Comparison of ENCODE assay signal across 13 cellular contexts in genomic region chr6:3776881-3777507, GRCh38. TPM values are rescaled to one million over a fixed set of nuclear protein-coding genes. Genes with fewer than 3 reads are reported as not detected.
A peak's percentile ranks its signal among the peaks of the same experiment; 100 is the strongest.
DNase-seq lines count a peak whose midpoint lies in the region; ATAC-seq, FAIRE-seq and TF ChIP-seq lines count a peak whose summit lies in the region.
"Had no signal": no experiment of that assay in that cellular context is flagged by ENCODE, and none has a peak within 500 bp of the region (broad histone marks: within the 10 kb centered on the region; RNA-seq: fewer than 3 reads in every experiment).

No MANE protein-coding gene starts in this region.

- H3K27me3 Mint-ChIP-seq in activated CD4-positive, alpha-beta T cell treated with anti-CD3 and anti-CD28 coated beads for 36 hours = peaks cover 8% of the 10 kb centered on the region

- no peak for TF ChIP-seq CTCF in RWPE1 (conservative IDR thresholded peaks at IDR 0.05; ENCODE audit: low read depth)

- H3K27ac Mint-ChIP-seq in activated CD4-positive, alpha-beta T cell treated with anti-CD3 and anti-CD28 coated beads for 36 hours = peak overlapping the region; percentile 20
- H3K27ac Mint-ChIP-seq: activated naive CD8-positive, alpha-beta T cell treated with anti-CD3 and anti-CD28 coated beads, Interleukin-2, amount 50 U/mL, for 24 hours; natural killer cell treated with Interleukin-12 subunit alpha and Interleukin-12 subunit beta and Interleukin-15 and Interleukin-18, amount 100 ng/mL, for 72 hours had no signal

- peak overlapping the region; percentile 97 for H3K27ac ChIP-seq in RWPE1
- H3K27ac ChIP-seq: upper lobe of left lung had no signal

- POLR2A ChIA-PET in activated CD4-positive, alpha-beta T cell treated with anti-CD3 and anti-CD28 coated beads for 36 hours (lab: Charles Lee) = no interaction called here
- POLR2A ChIA-PET in RWPE1 (lab: Yijun Ruan, JAX; ENCODE audit: low non-redundant PET) = no interaction called here

- no peaks in the 10 kb centered on the region for H3K9me3 Mint-ChIP-seq in activated CD4-positive, alpha-beta T cell treated with anti-CD3 and anti-CD28 coated beads for 36 hours (ENCODE audit: low read depth)
- H3K9me3 Mint-ChIP-seq: activated naive CD8-positive, alpha-beta T cell treated with anti-CD3 and anti-CD28 coated beads, Interleukin-2, amount 50 U/mL, for 24 hours; natural killer cell treated with Interleukin-12 subunit alpha and Interleukin-12 subunit beta and Interleukin-15 and Interleukin-18, amount 100 ng/mL, for 72 hours had no signal

- TF ChIP-seq POLR2A in erythroblast (IDR thresholded peaks at IDR 0.05; ENCODE audit: low read length) = no peak

- no peaks in the 10 kb centered on the region for H3K4me1 Mint-ChIP-seq in activated CD4-positive, alpha-beta T cell treated with anti-CD3 and anti-CD28 coated beads for 36 hours
- H3K4me1 Mint-ChIP-seq: activated naive CD8-positive, alpha-beta T cell treated with anti-CD3 and anti-CD28 coated beads, Interleukin-2, amount 50 U/mL, for 24 hours had no signal

- H3K4me3 Mint-ChIP-seq in activated CD4-positive, alpha-beta T cell treated with anti-CD3 and anti-CD28 coated beads for 36 hours = no peak overlapping the region
- H3K4me3 Mint-ChIP-seq: activated naive CD8-positive, alpha-beta T cell treated with anti-CD3 and anti-CD28 coated beads, Interleukin-2, amount 50 U/mL, for 24 hours; natural killer cell treated with Interleukin-12 subunit alpha and Interleukin-12 subunit beta and Interleukin-15 and Interleukin-18, amount 100 ng/mL, for 72 hours had no signal

- FAIRE-seq in urothelium cell line (lab: Jason Lieb, UNC) = peak; percentile 80

- DNase-seq in activated CD4-positive, alpha-beta T cell treated with anti-CD3 and anti-CD28 coated beads for 36 hours = no peak
- DNase-seq in activated CD4-positive, alpha-beta T cell treated with anti-CD3 and anti-CD28 coated beads, Interleukin-2, amount 50 U/mL, for 1 hour = no peak
- DNase-seq in RWPE1 (ENCODE audit: low spot score) = peak; percentile 38
- peak; percentile 21 to 50 for DNase-seq in erythroblast (lab: John Stamatoyannopoulos, UW)
- DNase-seq in urothelium cell line (ENCODE audit: low spot score) = peak; percentile 25
- DNase-seq in activated T-cell treated with anti-CD3 and anti-CD28 coated beads, Interleukin-2, amount 50 U/mL, for 48 hours = no peak
- DNase-seq in GDM1 (lab: John Stamatoyannopoulos, UW) = no peak
- DNase-seq: activated naive CD8-positive, alpha-beta T cell treated with anti-CD3 and anti-CD28 coated beads, Interleukin-2, amount 50 U/mL, for 24 hours; cortex of kidney; NCI-H1417 treated with DMSO at 0.1 percent for 48 hours; upper lobe of left lung had no signal

- intact Hi-C loops in activated CD4-positive, alpha-beta T cell treated with anti-CD3 and anti-CD28 coated beads for 36 hours (cut with DNase I, micrococcal nuclease) = no loop called here

- no peaks in the 10 kb centered on the region for H3K36me3 Mint-ChIP-seq in activated CD4-positive, alpha-beta T cell treated with anti-CD3 and anti-CD28 coated beads for 36 hours (ENCODE audit: low read depth)
- H3K36me3 Mint-ChIP-seq: natural killer cell treated with Interleukin-12 subunit alpha and Interleukin-12 subunit beta and Interleukin-15 and Interleukin-18, amount 100 ng/mL, for 72 hours had no signal

- CTCF ChIA-PET in activated CD4-positive, alpha-beta T cell treated with anti-CD3 and anti-CD28 coated beads for 36 hours (lab: Charles Lee) = interaction anchor here (1.1 kb wide), 1 partner anchor 156 kb away, joined by 4 read pairs; no protein-coding TSS in a partner anchor
- CTCF ChIA-PET in RWPE1 (lab: Yijun Ruan, JAX) = no interaction called here

- peak; percentile 12 for ATAC-seq in activated CD4-positive, alpha-beta T cell treated with anti-CD3 and anti-CD28 coated beads for 36 hours
- no peak for ATAC-seq in HG03565 (IDR thresholded peaks at IDR 0.05; ENCODE audit: unreplicated experiment)
- ATAC-seq: activated naive CD8-positive, alpha-beta T cell treated with anti-CD3 and anti-CD28 coated beads, Interleukin-2, amount 50 U/mL, for 24 hours had no signal

RNA-seq across cellular contexts. Expression of gene PXDC1, which starts 25.5 kb away (rescaled TPM):
- total RNA-seq in activated CD4-positive, alpha-beta T cell treated with anti-CD3 and anti-CD28 coated beads for 36 hours = 1 to 10 TPM; 1.6 to 2.4 TPM

Comparison
In these comparisons a context has a peak if more than half of its experiments do, and no peak if none do; other contexts are left out.
1. DNase-seq: peak in RWPE1 (single experiment), erythroblast (2 of 2) and urothelium cell line (single experiment); none in activated CD4-positive, alpha-beta T cell treated with anti-CD3 and anti-CD28 coated beads for 36 hours (single experiment), activated CD4-positive, alpha-beta T cell treated with anti-CD3 and anti-CD28 coated beads, Interleukin-2, amount 50 U/mL, for 1 hour (single experiment), activated T-cell treated with anti-CD3 and anti-CD28 coated beads, Interleukin-2, amount 50 U/mL, for 48 hours (0 of 2) and GDM1 (single experiment).